Comparison of ENCODE assay signal across 15 cellular contexts in the genomic region with DNA sequence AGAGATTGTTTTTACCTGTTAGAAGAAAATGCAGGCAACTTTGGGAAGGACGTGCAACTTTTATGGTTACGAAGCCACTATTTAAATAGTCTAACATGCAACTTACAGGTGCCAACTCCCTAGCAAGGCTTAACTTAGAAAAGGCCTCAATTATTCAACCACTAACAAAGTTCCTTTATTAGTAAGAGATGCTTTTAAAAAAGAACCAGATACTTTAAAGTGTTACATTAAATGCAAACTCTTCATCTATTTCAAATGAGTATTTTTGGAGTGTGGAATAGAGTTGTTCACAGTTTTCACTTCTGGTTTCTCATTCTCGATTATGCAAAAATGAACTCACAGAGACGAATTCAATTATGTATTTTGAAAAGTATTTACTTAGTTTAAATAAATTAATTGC. TPM values are rescaled to one million over a fixed set of nuclear protein-coding genes. Genes with fewer than 3 reads are reported as not detected.
DNase-seq lines count a peak whose midpoint lies in the region; ATAC-seq, FAIRE-seq and TF ChIP-seq lines count a peak whose summit lies in the region.
"Had no signal": no experiment of that assay in that cellular context is flagged by ENCODE, and none has a peak within 500 bp of the region (broad histone marks: within the 10 kb centered on the region; RNA-seq: fewer than 3 reads in every experiment).

No MANE protein-coding gene starts in this region.

- SMC1A ChIA-PET in GM12878 (lab: Charles Lee; ENCODE audit: uncharacterized antibody, unreplicated experiment), result interaction anchor here (0.7 to 1.0 kb wide), 3 partner anchors 10 to 236 kb away, joined by 3 to 4 read pairs (median 3); no protein-coding TSS in a partner anchor

- H2AFZ ChIP-seq in GM12878 (ENCODE audit: control insufficient read depth, low read depth, low read length), result no peak overlapping the region

- H3K9me3 ChIP-seq in GM12878 (replicated peaks; ENCODE audit: control insufficient read depth, insufficient read depth, low read length) (peaks cover 11% of the 10 kb centered on the region), WERI-Rb-1 (ENCODE audit: severe bottlenecking) (no peaks in the 10 kb centered on the region)
- H3K9me3 ChIP-seq: left lung had no signal

- peak overlapping the region; percentile 64 for H3K27ac ChIP-seq in GM12878 (ENCODE audit: control insufficient read depth, insufficient read depth)
- no peak overlapping the region for H3K27ac ChIP-seq in WERI-Rb-1
- H3K27ac ChIP-seq: HL-60, left lung had no signal

- no peak for TF ChIP-seq CTCF in GM12878 (IDR thresholded peaks at IDR 0.05 in 2 of 3, conservative IDR thresholded peaks at IDR 0.05 in 1 of 3; ENCODE audit: control insufficient read depth in 2 of 3, extremely low read depth in 1 of 3, insufficient read depth in 1 of 3, low read depth in 3 of 3, low read length in 3 of 3)
- TF ChIP-seq CTCF in omental fat pad (IDR thresholded peaks at IDR 0.05), result no peak
- TF ChIP-seq CTCF in WERI-Rb-1 (IDR thresholded peaks at IDR 0.05; ENCODE audit: low read depth, low read length), result no peak

- TF ChIP-seq EP300 in GM12878 (IDR thresholded peaks at IDR 0.05; ENCODE audit: borderline replicate concordance in 1 of 2, control insufficient read depth in 1 of 2, low read depth in 2 of 2, low read length in 2 of 2), result peak; percentile 55 to 82; a peak in 3 of 4 replicates

- CTCF ChIA-PET in GM12878 (lab: Yijun Ruan, JAX), result interaction anchor here (0.7 kb wide), 1 partner anchor 238 kb away, joined by 3 read pairs; no protein-coding TSS in a partner anchor

- TF ChIP-seq POLR2A in GM12878 (IDR thresholded peaks at IDR 0.05; ENCODE audit: low read depth, low read length), result no peak

- no peak for TF ChIP-seq RAD21 in GM12878 (IDR thresholded peaks at IDR 0.05; ENCODE audit: insufficient read depth, low read depth, low read length)

- peak overlapping the region; percentile 18; the same call in 1 of the 2 replicates for H3K4me3 ChIP-seq in GM12878
- no peak overlapping the region for H3K4me3 ChIP-seq in WERI-Rb-1 (ENCODE audit: low read depth, low read length)
- H3K4me3 ChIP-seq: left lung had no signal

- whole genome bisulfite sequencing in GM12878 (ENCODE audit: insufficient coverage, insufficient replicate concordance, low lambda C conversion rate, missing lambda C conversion rate), result under 1% methylated on average over 4 of the region's 4 CpGs

- intact Hi-C loops in GM12878 (cut with micrococcal nuclease; ENCODE audit: unreplicated experiment), result loop anchor here (5.0 kb wide), 2 partner anchors 40 to 50 kb away; a partner anchor contains a TSS

- FAIRE-seq in GM12878 (lab: Jason Lieb, UNC), result peak; percentile 23
- FAIRE-seq: astrocyte had no signal

- POLR2A ChIA-PET in GM12878 (lab: Charles Lee), result no interaction called here

- H3K9ac ChIP-seq in GM12878 (ENCODE audit: control insufficient read depth, insufficient read depth, low read length), result no peak overlapping the region

- peaks cover 28% of the 10 kb centered on the region for H3K4me1 ChIP-seq in GM12878 (ENCODE audit: control insufficient read depth, insufficient read depth, low read length)

- DNase-seq in GM12878 (ENCODE audit: low read depth, low spot score) (peak; percentile 68), NCI-H146 treated with DMSO at 0.1 percent for 48 hours (lab: John Stamatoyannopoulos, UW; ENCODE audit: unreplicated experiment) (no peak), omental fat pad (ENCODE audit: low spot score) (no peak), WERI-Rb-1 (no peak)
- no peak for DNase-seq in stimulated activated CD4-positive, alpha-beta T cell treated with anti-CD3 and anti-CD28 coated beads, Interleukin-4, amount 100 ng/mL, for 1 hour
- DNase-seq: CD4-positive, alpha-beta T cell; effector memory CD4-positive, alpha-beta T cell; left lung; NK-92 treated with Interleukin-12 subunit alpha and Interleukin-12 subunit beta, amount 100 ng/mL, for 24 hours; stimulated activated CD4-positive, alpha-beta T cell treated with anti-CD3 and anti-CD28 coated beads, Interleukin-2, amount 100 ng/mL, for 48 hours had no signal

- H3K79me2 ChIP-seq in GM12878 (ENCODE audit: control insufficient read depth, insufficient read depth, low read length), result peaks cover 5% of the 10 kb centered on the region

- ATAC-seq in GM18870 (IDR thresholded peaks at IDR 0.05; ENCODE audit: unreplicated experiment), result peak; percentile 77
- ATAC-seq in GM21576 (IDR thresholded peaks at IDR 0.05; ENCODE audit: unreplicated experiment), result peak; percentile 70
- peak; percentile 61 for ATAC-seq in HG03139 (IDR thresholded peaks at IDR 0.05; ENCODE audit: unreplicated experiment)
- peak; percentile 79 for ATAC-seq in GM12878
- no peak for ATAC-seq in omental fat pad (ENCODE audit: low FRiP score)
- ATAC-seq: left lung had no signal

- RAD21 ChIA-PET in GM12878 (lab: Charles Lee; ENCODE audit: unreplicated experiment), result interaction anchor here (0.9 kb wide), 1 partner anchor 235 kb away, joined by 3 read pairs; no protein-coding TSS in a partner anchor

- H3K36me3 ChIP-seq in GM12878 (ENCODE audit: control insufficient read depth in 2 of 2, insufficient read depth in 2 of 2, low read length in 1 of 2) (peaks cover 14 to 29% of the 10 kb centered on the region in 2 experiments), WERI-Rb-1 (peaks cover 19% of the 10 kb centered on the region)

- no peaks in the 10 kb centered on the region for H4K20me1 ChIP-seq in GM12878 (ENCODE audit: control insufficient read depth, insufficient read depth)

- H3K4me2 ChIP-seq in GM12878 (ENCODE audit: control insufficient read depth, insufficient read depth), result peak overlapping the region; percentile 65

- in situ Hi-C loops in GM12878 (cut with MboI), result no loop called here

- BruUV-seq in GM12878 (replicated peaks; lab: Mats Ljungman, UMichigan), result no TSS peak

- no peaks in the 10 kb centered on the region for H3K27me3 ChIP-seq in GM12878 (replicated peaks in 1 of 2; ENCODE audit: control insufficient read depth in 2 of 2, insufficient read depth in 2 of 2, low read length in 1 of 2)
- H3K27me3 ChIP-seq in WERI-Rb-1 (ENCODE audit: insufficient read depth, low read depth, severe bottlenecking), result no peaks in the 10 kb centered on the region
- H3K27me3 ChIP-seq: left lung had no signal

TF ChIP-seq in GM12878, 131 proteins besides CTCF, POLR2A, EP300 and RAD21 (continues in another document):
- TF ChIP-seq BHLHE40 (IDR thresholded peaks at IDR 0.05; ENCODE audit: borderline replicate concordance in 1 of 2, low read depth in 2 of 2, low read length in 1 of 2), result peak in 1 of 2 experiments; percentile 10; a peak in 1 of 4 replicates
- peak; percentile 4; the same call in 1 of the 2 replicates for TF ChIP-seq SMC3 (IDR thresholded peaks at IDR 0.05; ENCODE audit: borderline replicate concordance, low read length)
- no peak for TF ChIP-seq TCF3 (IDR thresholded peaks at IDR 0.05; ENCODE audit: borderline replicate concordance, insufficient read depth, low read depth, low read length)
- TF ChIP-seq TCF7 (IDR thresholded peaks at IDR 0.05; ENCODE audit: borderline replicate concordance), result no peak
- 0 out of 2 replicates have a peak, but pooled peaks have one; percentile 26 for TF ChIP-seq BMI1 (IDR thresholded peaks at IDR 0.05; ENCODE audit: borderline replicate concordance)
- TF ChIP-seq MYB (IDR thresholded peaks at IDR 0.05; ENCODE audit: borderline replicate concordance, low read depth, low read length), result no peak
- no peak for TF ChIP-seq NFXL1 (IDR thresholded peaks at IDR 0.05; ENCODE audit: borderline replicate concordance)
- peak; percentile 89 for TF ChIP-seq MEF2B (IDR thresholded peaks at IDR 0.05; ENCODE audit: partially characterized antibody, poor library complexity, severe bottlenecking)
- peak; percentile 66 to 73; a peak in 3 of 4 replicates for TF ChIP-seq IKZF2 (IDR thresholded peaks at IDR 0.05)
- no peak; the same call in 1 of the 2 replicates for TF ChIP-seq BACH1 (IDR thresholded peaks at IDR 0.05; ENCODE audit: borderline replicate concordance)
- TF ChIP-seq MTA2 (IDR thresholded peaks at IDR 0.05; ENCODE audit: low read depth), result peak; percentile 95
- TF ChIP-seq ZNF274 (IDR thresholded peaks at IDR 0.05; ENCODE audit: insufficient read depth, insufficient read length), result no peak
- no peak for TF ChIP-seq PAX5 (IDR thresholded peaks at IDR 0.05; ENCODE audit: borderline replicate concordance, low read depth, low read length)
- no peak for TF ChIP-seq SUZ12 (IDR thresholded peaks at IDR 0.05; ENCODE audit: unreplicated experiment)
- TF ChIP-seq CEBPB (IDR thresholded peaks at IDR 0.05; ENCODE audit: borderline replicate concordance in 1 of 2, low read depth in 2 of 2, low read length in 2 of 2), result 0 out of 4 replicates have a peak, but pooled peaks of 1 of the 2 experiments have one; percentile 58

RNA-seq across cellular contexts. Expression of a gene that starts 51.7 kb away (rescaled TPM):
- total RNA-seq in GM12878 (2013; cell fraction: nucleolus; rRNA removed), result 104 and 128 TPM in 2 replicates
- 40.7 and 46.1 TPM in 2 replicates for total RNA-seq in GM12878 (2014; rRNA removed)
- total RNA-seq in GM12878 (2014; rRNA removed; fragmentation: Illumina TruSeq; extraction: Trizol), result 32.9 and 33.9 TPM in 2 replicates
- 54.6 and 55.4 TPM in 2 replicates for total RNA-seq in GM12878 (2021)
- polyA plus RNA-seq in GM12878 (2011; ENCODE audit: low read depth), result 19.2 TPM
- 92.0 and 137 TPM in 2 replicates for polyA plus RNA-seq in GM12878 (2011; rRNA removed)
- polyA plus RNA-seq in GM12878 (2011; cell fraction: cytosol; rRNA removed), result 36.5 and 40.9 TPM in 2 replicates
- polyA plus RNA-seq in GM12878 (2011; cell fraction: nucleus; rRNA removed), result 48.4 and 49.6 TPM in 2 replicates
- polyA plus RNA-seq in GM12878 (2012), result 24.6 and 25.7 TPM in 2 replicates
- 38.9 and 47.6 TPM in 2 replicates for polyA plus RNA-seq in GM12878 (2014; fragmentation: Illumina TruSeq; extraction: Trizol)
- polyA plus RNA-seq in GM12878 (2014; fragmentation: Nextera tagmentation; extraction: Ambion mirVana), result 10 to 100 TPM; 12.1 to 13.2 TPM
- polyA plus RNA-seq in GM12878 (2014; rRNA removed), result 35.0 and 36.7 TPM in 2 replicates
- polyA plus RNA-seq in GM12878 (2016; fragmentation: Nextera tagmentation; extraction: Ambion mirVana), result 10 to 100 TPM; 43.9 to 45.3 TPM
- polyA minus RNA-seq in GM12878 (2011; rRNA and poly(A)+ RNA removed), result 60.6 and 77.2 TPM in 2 replicates
- 25.8 and 30.8 TPM in 2 replicates for polyA minus RNA-seq in GM12878 (2011; cell fraction: cytosol; rRNA and poly(A)+ RNA removed)
- polyA minus RNA-seq in GM12878 (2011; cell fraction: nucleus; rRNA and poly(A)+ RNA removed), result 71.6 and 122 TPM in 2 replicates
- 10 to 100 TPM; 21.7 to 56.7 (median 34.3) TPM for total RNA-seq in omental fat pad
